ENCODE assay signal across 16 cellular contexts in the genomic region with DNA sequence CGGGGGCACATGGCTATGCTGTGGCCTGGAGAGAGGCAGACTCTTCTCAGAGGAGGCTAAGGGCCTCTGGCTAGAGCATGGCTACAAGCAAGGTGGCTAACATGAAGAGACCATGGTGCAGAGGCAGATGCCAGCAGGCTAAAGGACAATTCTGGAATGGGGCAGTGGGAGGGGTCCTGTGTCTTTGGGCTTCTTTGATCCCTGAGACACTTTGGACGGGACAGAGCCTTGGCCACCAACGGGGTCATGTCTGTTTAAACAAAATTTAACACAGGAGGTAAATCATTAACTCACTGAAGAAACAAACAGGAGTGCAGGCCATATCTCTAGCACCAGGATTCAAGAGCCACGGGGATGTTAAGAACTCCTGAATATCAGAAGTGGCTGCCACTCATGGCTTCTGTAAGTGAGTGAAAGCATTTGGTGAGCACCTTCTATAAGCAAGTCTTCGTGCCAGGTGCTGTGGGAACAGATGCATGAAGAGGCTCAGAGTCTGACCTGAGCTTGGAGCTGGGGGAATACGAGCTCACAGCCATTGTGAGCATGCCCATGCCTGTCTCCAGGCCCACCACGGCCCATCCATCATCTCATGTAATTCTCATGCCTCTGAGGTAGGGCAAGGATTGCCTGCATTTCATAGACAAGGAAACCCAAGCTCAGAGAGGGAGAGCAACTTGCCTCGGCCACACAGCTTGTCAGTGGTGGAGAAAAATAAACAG. TPM values are rescaled to one million over a fixed set of nuclear protein-coding genes. Genes with fewer than 3 reads are reported as not detected.
DNase-seq lines count a peak whose midpoint lies in the region; ATAC-seq, FAIRE-seq and TF ChIP-seq lines count a peak whose summit lies in the region.
"Had no signal": no experiment of that assay in that cellular context is flagged by ENCODE, and none has a peak within 500 bp of the region (broad histone marks: within the 10 kb centered on the region; RNA-seq: fewer than 3 reads in every experiment).

No MANE protein-coding gene starts in this region.

- ATAC-seq in WTC11: no peak
- ATAC-seq in HepG2: peak; percentile 92

- H3K27ac ChIP-seq in HepG2 (ENCODE audit: extremely low read length, insufficient read depth, low read length) (peak overlapping the region; percentile 84), tibial artery (no peak overlapping the region)
- H3K27ac ChIP-seq: RWPE1, SJCRH30 had no signal

- no peak for TF ChIP-seq RAD21 in HepG2 (CRISPR knock-in tag; IDR thresholded peaks at IDR 0.05)

- H3K27me3 Mint-ChIP-seq in Caco-2 (ENCODE audit: insufficient read depth, unreplicated experiment) (no peaks in the 10 kb centered on the region), WTC11 (ENCODE audit: low read depth) (no peaks in the 10 kb centered on the region), progenitor cell of endocrine pancreas (peaks cover 5% of the 10 kb centered on the region)

- DNase-seq in Caco-2 (peak; percentile 85 to 91), WTC11 (ENCODE audit: low spot score) (no peak), HepG2 (ENCODE audit: low spot score) (peak; percentile 97), progenitor cell of endocrine pancreas (ENCODE audit: low spot score, unreplicated experiment) (no peak), SKM-1 (lab: John Stamatoyannopoulos, UW; ENCODE audit: unreplicated experiment) (no peak), dedifferentiated amniotic fluid mesenchymal stem cell (ENCODE audit: extremely low spot score) (no peak), anterior cingulate cortex (lab: John Stamatoyannopoulos, UW) (no peak), tibial artery (no peak)
- DNase-seq: ACHN; CD4-positive, CD25-positive, alpha-beta regulatory T cell; HCEC 1CT; NCI-H1436 treated with DMSO at 0.1 percent for 48 hours; NCI-H2081; SJCRH30 had no signal

- CTCF ChIA-PET in Caco-2 (lab: Charles Lee): interaction anchor here (1.0 to 1.2 kb wide), 2 partner anchors 9 to 175 kb away, joined by 3 to 4 read pairs; no protein-coding TSS in a partner anchor
- CTCF ChIA-PET in WTC11 (lab: Charles Lee): interaction anchor here (1.0 kb wide), 1 partner anchor 176 kb away, joined by 3 read pairs; no protein-coding TSS in a partner anchor
- CTCF ChIA-PET in HepG2 (lab: Yijun Ruan, JAX; ENCODE audit: low intra/inter-chr PET ratio, low total read pairs): no interaction called here

- H3K9me3 Mint-ChIP-seq in Caco-2 (ENCODE audit: unreplicated experiment) (no peaks in the 10 kb centered on the region), WTC11 (no peaks in the 10 kb centered on the region), progenitor cell of endocrine pancreas (ENCODE audit: low read depth) (no peaks in the 10 kb centered on the region)
- H3K9me3 Mint-ChIP-seq: CD4-positive, CD25-positive, alpha-beta regulatory T cell had no signal

- peak overlapping the region; percentile 94 for H3K4me2 ChIP-seq in HepG2 (ENCODE audit: low read depth, low read length)

- TF ChIP-seq CTCF in Caco-2 (IDR thresholded peaks at IDR 0.05; ENCODE audit: insufficient read depth in 1 of 2, low read depth in 1 of 2, low read length in 1 of 2, severe bottlenecking in 1 of 2, unreplicated experiment in 1 of 2): no peak
- TF ChIP-seq CTCF in WTC11 (IDR thresholded peaks at IDR 0.05): no peak
- TF ChIP-seq CTCF in HepG2 (CRISPR knock-in tag; IDR thresholded peaks at IDR 0.05): peak; percentile 16; the same call in 1 of the 2 replicates
- no peak for TF ChIP-seq CTCF in progenitor cell of endocrine pancreas (IDR thresholded peaks at IDR 0.05; ENCODE audit: unreplicated experiment)
- TF ChIP-seq CTCF in tibial artery (IDR thresholded peaks at IDR 0.05): no peak

- TF ChIP-seq POLR2A in HepG2 (IDR thresholded peaks at IDR 0.05; ENCODE audit: insufficient read depth in 1 of 2, low read depth in 2 of 2, low read length in 2 of 2): peak; percentile 64 to 87; a peak in 2 of 4 replicates

- FAIRE-seq in HepG2 (lab: Jason Lieb, UNC): peak; percentile 98
- FAIRE-seq: D721Med had no signal

- no peaks in the 10 kb centered on the region for H4K20me1 ChIP-seq in HepG2 (ENCODE audit: insufficient read depth, low read length)

- peaks cover 11% of the 10 kb centered on the region for H3K79me2 ChIP-seq in HepG2 (ENCODE audit: insufficient read depth, low read length)

- H3K27me3 ChIP-seq in Caco-2 (replicated peaks; ENCODE audit: control insufficient read depth, insufficient read depth, low read length) (no peaks in the 10 kb centered on the region), HepG2 (ENCODE audit: control insufficient read depth in 1 of 2, insufficient read depth in 2 of 2, low read length in 2 of 2) (no peaks in the 10 kb centered on the region), tibial artery (no peaks in the 10 kb centered on the region)
- H3K27me3 ChIP-seq: SJCRH30 had no signal

- TF ChIP-seq EP300 in HepG2 (IDR thresholded peaks at IDR 0.05; ENCODE audit: low read depth in 2 of 2, low read length in 2 of 2): peak in 1 of 2 experiments; percentile 95; a peak in 2 of 4 replicates
- TF ChIP-seq EP300 in HepG2 (CRISPR knock-in tag; IDR thresholded peaks at IDR 0.05; ENCODE audit: borderline replicate concordance): peak; percentile 73; the same call in 1 of the 2 replicates

- intact Hi-C loops in Caco-2 (cut with micrococcal nuclease; ENCODE audit: unreplicated experiment) (loop anchor here (1.0 kb wide), 1 partner anchor 17 kb away; no protein-coding TSS in a partner anchor), HepG2 (cut with micrococcal nuclease; ENCODE audit: unreplicated experiment) (loop anchor here (2.0 kb wide), 1 partner anchor 18 kb away; a partner anchor contains a TSS), tibial artery (cut with DNase I; ENCODE audit: low total_unique reads) (no loop called here)

- H3K9me3 ChIP-seq in Caco-2 (no peaks in the 10 kb centered on the region), HepG2 (ENCODE audit: low read length) (no peaks in the 10 kb centered on the region), tibial artery (no peaks in the 10 kb centered on the region)
- H3K9me3 ChIP-seq: SJCRH30 had no signal

- 5% methylated on average over 8 of the region's 8 CpGs for WGBS in HepG2 (ENCODE audit: low lambda C conversion rate)

- no peak overlapping the region for H3K4me3 ChIP-seq in Caco-2 (ENCODE audit: low read depth, low read length)
- H3K4me3 ChIP-seq in HepG2 (replicated peaks in 1 of 3; ENCODE audit: insufficient read depth in 1 of 3, low read depth in 2 of 3, low read length in 3 of 3): peak overlapping the region; percentile 42 to 65 (median 42); a peak in 5 of 6 replicates
- no peak overlapping the region for H3K4me3 ChIP-seq in tibial artery
- H3K4me3 ChIP-seq: SJCRH30 had no signal

- peaks cover 36% of the 10 kb centered on the region for H3K4me1 Mint-ChIP-seq in Caco-2 (ENCODE audit: low read depth, unreplicated experiment)
- no peaks in the 10 kb centered on the region for H3K4me1 Mint-ChIP-seq in WTC11
- H3K4me1 Mint-ChIP-seq in progenitor cell of endocrine pancreas (ENCODE audit: low read depth): peaks cover 11% of the 10 kb centered on the region
- H3K4me1 Mint-ChIP-seq: CD4-positive, CD25-positive, alpha-beta regulatory T cell had no signal

- POLR2A ChIA-PET in Caco-2 (lab: Charles Lee): no interaction called here
- POLR2A ChIA-PET in WTC11 (lab: Charles Lee): no interaction called here
- POLR2A ChIA-PET in HepG2 (lab: Yijun Ruan, JAX): interaction anchor here (0.6 to 1.8 kb wide), 9 partner anchors 18 to 87 kb away, joined by 3 to 9 read pairs (median 3); a partner anchor contains a TSS

- no peak overlapping the region for H2AFZ ChIP-seq in HepG2 (ENCODE audit: low read length)

- H3K4me3 Mint-ChIP-seq in Caco-2 (ENCODE audit: unreplicated experiment): peak overlapping the region; percentile 40
- no peak overlapping the region for H3K4me3 Mint-ChIP-seq in WTC11
- no peak overlapping the region for H3K4me3 Mint-ChIP-seq in progenitor cell of endocrine pancreas (ENCODE audit: low read depth)
- H3K4me3 Mint-ChIP-seq: CD4-positive, CD25-positive, alpha-beta regulatory T cell had no signal

- H3K27ac Mint-ChIP-seq in Caco-2 (ENCODE audit: unreplicated experiment) (peak overlapping the region; percentile 82), WTC11 (no peak overlapping the region), progenitor cell of endocrine pancreas (peak overlapping the region; percentile 15)

- H3K4me1 ChIP-seq in Caco-2 (peaks cover 23% of the 10 kb centered on the region), HepG2 (ENCODE audit: insufficient read depth, low read length) (peaks cover 64% of the 10 kb centered on the region), tibial artery (no peaks in the 10 kb centered on the region)
- H3K4me1 ChIP-seq: SJCRH30 had no signal

- TSS peak; percentile 68 for BruUV-seq in Caco-2 (replicated peaks; lab: Mats Ljungman, UMichigan)
- BruUV-seq in HepG2 (replicated peaks; lab: Mats Ljungman, UMichigan): no TSS peak

- H3K36me3 Mint-ChIP-seq in Caco-2 (ENCODE audit: insufficient read depth, unreplicated experiment) (no peaks in the 10 kb centered on the region), WTC11 (no peaks in the 10 kb centered on the region), progenitor cell of endocrine pancreas (ENCODE audit: insufficient read depth) (no peaks in the 10 kb centered on the region)
- H3K36me3 Mint-ChIP-seq: CD4-positive, CD25-positive, alpha-beta regulatory T cell had no signal

- H3K36me3 ChIP-seq in Caco-2 (ENCODE audit: control insufficient read depth, insufficient read depth, low read length) (no peaks in the 10 kb centered on the region), HepG2 (replicated peaks in 1 of 2; ENCODE audit: control insufficient read depth in 1 of 2, insufficient read depth in 2 of 2, low read length in 2 of 2) (no peaks in the 10 kb centered on the region), tibial artery (no peaks in the 10 kb centered on the region)
- H3K36me3 ChIP-seq: SJCRH30 had no signal

- in situ Hi-C loops in HepG2 (cut with HindIII; ENCODE audit: extremely low pct_ligation_motif_present, low pct_unique_long_range_greater_than_20kb): loop anchor here (10.0 kb wide), 1 partner anchor 390 kb away; no protein-coding TSS in a partner anchor

- peak overlapping the region; percentile 65 for H3K9ac ChIP-seq in HepG2 (ENCODE audit: insufficient read depth, low read depth, low read length)

RNA-seq across cellular contexts. Expression of a gene that starts 18.3 kb away (rescaled TPM):
- 37.9 and 41.1 TPM in 2 replicates for total RNA-seq in Caco-2 (2022)
- total RNA-seq in WTC11 (2021): 20.6 to 25.4 TPM (median 21.6 TPM) in 3 replicates
- total RNA-seq in HepG2 (2016; rRNA removed; fragmentation: Illumina TruSeq; extraction: Trizol): 17.6 and 36.7 TPM in 2 replicates
- 6.8 and 7.3 TPM in 2 replicates for total RNA-seq in HepG2 (2016; cell fraction: cytosol; rRNA removed; fragmentation: Illumina TruSeq; extraction: Trizol; ENCODE audit: low read depth)
- 15.3 and 36.6 TPM in 2 replicates for total RNA-seq in HepG2 (2016; cell fraction: insoluble cytoplasmic fraction; rRNA removed; fragmentation: Illumina TruSeq; extraction: Trizol)
- total RNA-seq in HepG2 (2016; cell fraction: membrane; rRNA removed; fragmentation: Illumina TruSeq; extraction: Trizol): 18.5 and 19.0 TPM in 2 replicates
- total RNA-seq in HepG2 (2016; cell fraction: nucleus; rRNA removed; fragmentation: Illumina TruSeq; extraction: Trizol): 35.5 and 42.6 TPM in 2 replicates
- 17.4 and 20.3 TPM in 2 replicates for polyA plus RNA-seq in HepG2 (2011; rRNA removed)
- 12.9 and 24.5 TPM in 2 replicates for polyA plus RNA-seq in HepG2 (2011; cell fraction: cytosol; rRNA removed)
- polyA plus RNA-seq in HepG2 (2011; cell fraction: nucleus; rRNA removed): 30.8 and 41.2 TPM in 2 replicates
- 19.0 and 20.9 TPM in 2 replicates for polyA plus RNA-seq in HepG2 (2012)
- polyA plus RNA-seq in HepG2 (2016; cell fraction: cytosol; fragmentation: Illumina TruSeq; extraction: Trizol; ENCODE audit: low read depth): 3.0 and 3.4 TPM in 2 replicates
- 14.9 and 16.9 TPM in 2 replicates for polyA plus RNA-seq in HepG2 (2016; cell fraction: insoluble cytoplasmic fraction; fragmentation: Illumina TruSeq; extraction: Trizol; ENCODE audit: low read depth)
- 7.9 and 8.5 TPM in 2 replicates for polyA plus RNA-seq in HepG2 (2016; cell fraction: membrane; fragmentation: Illumina TruSeq; extraction: Trizol; ENCODE audit: low read depth)
- polyA plus RNA-seq in HepG2 (2016; cell fraction: nucleus; fragmentation: Illumina TruSeq; extraction: Trizol; ENCODE audit: insufficient read depth, low read depth): 54.3 and 62.4 TPM in 2 replicates
- 2.0 and 68.2 TPM in 2 replicates for polyA minus RNA-seq in HepG2 (2011; rRNA and poly(A)+ RNA removed; ENCODE audit: low replicate concordance)
- 28.7 and 38.5 TPM in 2 replicates for polyA minus RNA-seq in HepG2 (2011; cell fraction: cytosol; rRNA and poly(A)+ RNA removed)
- polyA minus RNA-seq in HepG2 (2011; cell fraction: nucleus; rRNA and poly(A)+ RNA removed): 19.8 and 22.1 TPM in 2 replicates
- 7.5 and 9.5 TPM in 2 replicates for total RNA-seq in progenitor cell of endocrine pancreas

Comparison
In these comparisons a context has a peak if more than half of its experiments do, and no peak if none do; other contexts are left out.
1. DNase-seq: peak in Caco-2 (2 of 2) and HepG2 (single experiment); none in WTC11 (single experiment), progenitor cell of endocrine pancreas (single experiment), SKM-1 (single experiment), dedifferentiated amniotic fluid mesenchymal stem cell (single experiment), anterior cingulate cortex (0 of 58) and tibial artery (0 of 2).
2. H3K4me3 ChIP-seq: peak in HepG2 (3 of 3); none in Caco-2 (single experiment) and tibial artery (0 of 2).